1 cellular context compared by ENCODE assay signal in the genomic region with DNA sequence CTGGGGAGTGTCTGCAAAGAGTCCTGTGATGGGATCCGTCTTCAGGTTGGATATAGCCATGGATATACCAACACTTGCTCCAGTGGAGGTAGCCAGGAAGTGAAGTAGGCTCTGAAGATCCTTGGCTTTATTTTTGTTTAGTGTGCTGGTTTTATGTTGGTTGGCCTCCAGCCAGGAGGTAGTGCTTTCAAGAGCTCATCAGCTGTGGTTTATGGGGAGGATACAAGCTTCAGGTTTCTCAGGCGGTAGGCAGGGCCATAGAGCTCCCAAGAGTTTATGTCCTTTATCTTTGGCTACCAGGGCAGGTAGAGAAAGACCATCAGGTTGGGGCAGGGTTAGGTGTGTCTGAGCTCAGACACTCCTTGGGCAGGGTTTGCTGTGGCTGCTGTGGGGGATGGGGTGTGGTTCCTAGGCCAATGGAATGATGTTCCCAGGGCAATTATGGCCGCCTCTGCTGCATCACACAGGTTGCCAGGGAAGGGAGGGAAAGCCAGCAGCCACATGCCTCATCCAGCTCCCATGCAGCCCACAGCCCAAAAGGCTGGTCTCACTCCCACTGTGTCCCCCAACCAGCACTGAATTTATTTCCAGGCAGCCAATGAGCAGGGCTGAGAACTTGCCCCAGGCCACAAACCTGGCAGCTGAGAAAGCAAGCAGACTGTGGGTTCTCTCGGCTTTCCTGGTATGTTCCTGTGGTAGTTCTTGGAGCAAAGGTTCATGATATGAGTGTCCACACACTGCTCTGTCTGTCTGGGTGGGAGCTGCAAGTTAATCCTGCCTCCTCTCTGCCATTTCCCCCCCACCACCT.
TF ChIP-seq lines count a peak whose summit lies in the region.

No MANE protein-coding gene starts in this region.

TF ChIP-seq in HEK293, 187 proteins besides CTCF, POLR2A, EP300 and RAD21 (continued from another document):
- TF ChIP-seq, protein P1, sequence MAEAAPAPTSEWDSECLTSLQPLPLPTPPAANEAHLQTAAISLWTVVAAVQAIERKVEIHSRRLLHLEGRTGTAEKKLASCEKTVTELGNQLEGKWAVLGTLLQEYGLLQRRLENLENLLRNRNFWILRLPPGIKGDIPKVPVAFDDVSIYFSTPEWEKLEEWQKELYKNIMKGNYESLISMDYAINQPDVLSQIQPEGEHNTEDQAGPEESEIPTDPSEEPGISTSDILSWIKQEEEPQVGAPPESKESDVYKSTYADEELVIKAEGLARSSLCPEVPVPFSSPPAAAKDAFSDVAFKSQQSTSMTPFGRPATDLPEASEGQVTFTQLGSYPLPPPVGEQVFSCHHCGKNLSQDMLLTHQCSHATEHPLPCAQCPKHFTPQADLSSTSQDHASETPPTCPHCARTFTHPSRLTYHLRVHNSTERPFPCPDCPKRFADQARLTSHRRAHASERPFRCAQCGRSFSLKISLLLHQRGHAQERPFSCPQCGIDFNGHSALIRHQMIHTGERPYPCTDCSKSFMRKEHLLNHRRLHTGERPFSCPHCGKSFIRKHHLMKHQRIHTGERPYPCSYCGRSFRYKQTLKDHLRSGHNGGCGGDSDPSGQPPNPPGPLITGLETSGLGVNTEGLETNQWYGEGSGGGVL (tag by site-specific recombination; IDR thresholded peaks at IDR 0.05) = peak; percentile 30; the same call in 1 of the 2 replicates
- TF ChIP-seq, protein P2, sequence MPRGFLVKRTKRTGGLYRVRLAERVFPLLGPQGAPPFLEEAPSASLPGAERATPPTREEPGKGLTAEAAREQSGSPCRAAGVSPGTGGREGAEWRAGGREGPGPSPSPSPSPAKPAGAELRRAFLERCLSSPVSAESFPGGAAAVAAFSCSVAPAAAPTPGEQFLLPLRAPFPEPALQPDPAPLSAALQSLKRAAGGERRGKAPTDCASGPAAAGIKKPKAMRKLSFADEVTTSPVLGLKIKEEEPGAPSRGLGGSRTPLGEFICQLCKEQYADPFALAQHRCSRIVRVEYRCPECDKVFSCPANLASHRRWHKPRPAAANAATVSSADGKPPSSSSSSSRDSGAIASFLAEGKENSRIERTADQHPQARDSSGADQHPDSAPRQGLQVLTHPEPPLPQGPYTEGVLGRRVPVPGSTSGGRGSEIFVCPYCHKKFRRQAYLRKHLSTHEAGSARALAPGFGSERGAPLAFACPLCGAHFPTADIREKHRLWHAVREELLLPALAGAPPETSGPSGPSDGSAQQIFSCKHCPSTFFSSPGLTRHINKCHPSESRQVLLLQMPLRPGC (tag by site-specific recombination; IDR thresholded peaks at IDR 0.05) = no peak
- TF ChIP-seq SCRT1 (tag by site-specific recombination; IDR thresholded peaks at IDR 0.05; ENCODE audit: borderline replicate concordance) = no peak
- TF ChIP-seq ZBTB20 (tag by site-specific recombination; IDR thresholded peaks at IDR 0.05) = no peak
- TF ChIP-seq ZNF223 (tag by site-specific recombination; IDR thresholded peaks at IDR 0.05) = no peak
- no peak for TF ChIP-seq ZNF501 (tag by site-specific recombination; IDR thresholded peaks at IDR 0.05)
- TF ChIP-seq, protein P3, sequence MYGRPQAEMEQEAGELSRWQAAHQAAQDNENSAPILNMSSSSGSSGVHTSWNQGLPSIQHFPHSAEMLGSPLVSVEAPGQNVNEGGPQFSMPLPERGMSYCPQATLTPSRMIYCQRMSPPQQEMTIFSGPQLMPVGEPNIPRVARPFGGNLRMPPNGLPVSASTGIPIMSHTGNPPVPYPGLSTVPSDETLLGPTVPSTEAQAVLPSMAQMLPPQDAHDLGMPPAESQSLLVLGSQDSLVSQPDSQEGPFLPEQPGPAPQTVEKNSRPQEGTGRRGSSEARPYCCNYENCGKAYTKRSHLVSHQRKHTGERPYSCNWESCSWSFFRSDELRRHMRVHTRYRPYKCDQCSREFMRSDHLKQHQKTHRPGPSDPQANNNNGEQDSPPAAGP (tag by site-specific recombination; IDR thresholded peaks at IDR 0.05) = 0 out of 2 replicates have a peak, but pooled peaks have one; percentile 31
- TF ChIP-seq ZBTB8A (tag by site-specific recombination; IDR thresholded peaks at IDR 0.05) = no peak
- TF ChIP-seq ZNF530 (tag by site-specific recombination; IDR thresholded peaks at IDR 0.05; ENCODE audit: low read depth) = no peak
- TF ChIP-seq TCF7L2 (IDR thresholded peaks at IDR 0.05; ENCODE audit: borderline replicate concordance, low read depth, low read length) = no peak
- no peak for TF ChIP-seq MEIS1 (CRISPR knock-in tag; IDR thresholded peaks at IDR 0.05; ENCODE audit: borderline replicate concordance)
- TF ChIP-seq, protein P4, sequence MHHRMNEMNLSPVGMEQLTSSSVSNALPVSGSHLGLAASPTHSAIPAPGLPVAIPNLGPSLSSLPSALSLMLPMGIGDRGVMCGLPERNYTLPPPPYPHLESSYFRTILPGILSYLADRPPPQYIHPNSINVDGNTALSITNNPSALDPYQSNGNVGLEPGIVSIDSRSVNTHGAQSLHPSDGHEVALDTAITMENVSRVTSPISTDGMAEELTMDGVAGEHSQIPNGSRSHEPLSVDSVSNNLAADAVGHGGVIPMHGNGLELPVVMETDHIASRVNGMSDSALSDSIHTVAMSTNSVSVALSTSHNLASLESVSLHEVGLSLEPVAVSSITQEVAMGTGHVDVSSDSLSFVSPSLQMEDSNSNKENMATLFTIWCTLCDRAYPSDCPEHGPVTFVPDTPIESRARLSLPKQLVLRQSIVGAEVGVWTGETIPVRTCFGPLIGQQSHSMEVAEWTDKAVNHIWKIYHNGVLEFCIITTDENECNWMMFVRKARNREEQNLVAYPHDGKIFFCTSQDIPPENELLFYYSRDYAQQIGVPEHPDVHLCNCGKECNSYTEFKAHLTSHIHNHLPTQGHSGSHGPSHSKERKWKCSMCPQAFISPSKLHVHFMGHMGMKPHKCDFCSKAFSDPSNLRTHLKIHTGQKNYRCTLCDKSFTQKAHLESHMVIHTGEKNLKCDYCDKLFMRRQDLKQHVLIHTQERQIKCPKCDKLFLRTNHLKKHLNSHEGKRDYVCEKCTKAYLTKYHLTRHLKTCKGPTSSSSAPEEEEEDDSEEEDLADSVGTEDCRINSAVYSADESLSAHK (tag by site-specific recombination; IDR thresholded peaks at IDR 0.05) = no peak
- no peak for TF ChIP-seq KLF1 (tag by site-specific recombination; IDR thresholded peaks at IDR 0.05)
- peak; percentile 75 for TF ChIP-seq SCRT2 (tag by site-specific recombination; IDR thresholded peaks at IDR 0.05)
- no peak for TF ChIP-seq ZNF785 (tag by site-specific recombination; IDR thresholded peaks at IDR 0.05)
- no peak for TF ChIP-seq ZNF248 (tag by site-specific recombination; IDR thresholded peaks at IDR 0.05)
- no peak for TF ChIP-seq ZNF776 (tag by site-specific recombination; IDR thresholded peaks at IDR 0.05; ENCODE audit: borderline replicate concordance)
- TF ChIP-seq, protein P5, sequence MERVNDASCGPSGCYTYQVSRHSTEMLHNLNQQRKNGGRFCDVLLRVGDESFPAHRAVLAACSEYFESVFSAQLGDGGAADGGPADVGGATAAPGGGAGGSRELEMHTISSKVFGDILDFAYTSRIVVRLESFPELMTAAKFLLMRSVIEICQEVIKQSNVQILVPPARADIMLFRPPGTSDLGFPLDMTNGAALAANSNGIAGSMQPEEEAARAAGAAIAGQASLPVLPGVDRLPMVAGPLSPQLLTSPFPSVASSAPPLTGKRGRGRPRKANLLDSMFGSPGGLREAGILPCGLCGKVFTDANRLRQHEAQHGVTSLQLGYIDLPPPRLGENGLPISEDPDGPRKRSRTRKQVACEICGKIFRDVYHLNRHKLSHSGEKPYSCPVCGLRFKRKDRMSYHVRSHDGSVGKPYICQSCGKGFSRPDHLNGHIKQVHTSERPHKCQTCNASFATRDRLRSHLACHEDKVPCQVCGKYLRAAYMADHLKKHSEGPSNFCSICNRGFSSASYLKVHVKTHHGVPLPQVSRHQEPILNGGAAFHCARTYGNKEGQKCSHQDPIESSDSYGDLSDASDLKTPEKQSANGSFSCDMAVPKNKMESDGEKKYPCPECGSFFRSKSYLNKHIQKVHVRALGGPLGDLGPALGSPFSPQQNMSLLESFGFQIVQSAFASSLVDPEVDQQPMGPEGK (tag by site-specific recombination; IDR thresholded peaks at IDR 0.05) = no peak
- peak; percentile 67 for TF ChIP-seq OSR2 (tag by site-specific recombination; IDR thresholded peaks at IDR 0.05)
- TF ChIP-seq, protein P6, sequence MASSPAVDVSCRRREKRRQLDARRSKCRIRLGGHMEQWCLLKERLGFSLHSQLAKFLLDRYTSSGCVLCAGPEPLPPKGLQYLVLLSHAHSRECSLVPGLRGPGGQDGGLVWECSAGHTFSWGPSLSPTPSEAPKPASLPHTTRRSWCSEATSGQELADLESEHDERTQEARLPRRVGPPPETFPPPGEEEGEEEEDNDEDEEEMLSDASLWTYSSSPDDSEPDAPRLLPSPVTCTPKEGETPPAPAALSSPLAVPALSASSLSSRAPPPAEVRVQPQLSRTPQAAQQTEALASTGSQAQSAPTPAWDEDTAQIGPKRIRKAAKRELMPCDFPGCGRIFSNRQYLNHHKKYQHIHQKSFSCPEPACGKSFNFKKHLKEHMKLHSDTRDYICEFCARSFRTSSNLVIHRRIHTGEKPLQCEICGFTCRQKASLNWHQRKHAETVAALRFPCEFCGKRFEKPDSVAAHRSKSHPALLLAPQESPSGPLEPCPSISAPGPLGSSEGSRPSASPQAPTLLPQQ (tag by site-specific recombination; IDR thresholded peaks at IDR 0.05) = no peak
- no peak for TF ChIP-seq KLF10 (tag by site-specific recombination; IDR thresholded peaks at IDR 0.05)
- no peak for TF ChIP-seq HOXA7 (CRISPR knock-in tag; IDR thresholded peaks at IDR 0.05; ENCODE audit: borderline replicate concordance)
- no peak for TF ChIP-seq GLI2 (tag by site-specific recombination; IDR thresholded peaks at IDR 0.05; ENCODE audit: borderline replicate concordance, low read depth)
- peak; percentile 47; the same call in 1 of the 2 replicates for TF ChIP-seq YY2 (tag by site-specific recombination; IDR thresholded peaks at IDR 0.05)
- peak; percentile 37 for TF ChIP-seq GLIS1 (tag by site-specific recombination; IDR thresholded peaks at IDR 0.05)
- no peak for TF ChIP-seq ZNF239 (tag by site-specific recombination; IDR thresholded peaks at IDR 0.05)
